ENCODE assay signal across 23 cellular contexts in the genomic region with DNA sequence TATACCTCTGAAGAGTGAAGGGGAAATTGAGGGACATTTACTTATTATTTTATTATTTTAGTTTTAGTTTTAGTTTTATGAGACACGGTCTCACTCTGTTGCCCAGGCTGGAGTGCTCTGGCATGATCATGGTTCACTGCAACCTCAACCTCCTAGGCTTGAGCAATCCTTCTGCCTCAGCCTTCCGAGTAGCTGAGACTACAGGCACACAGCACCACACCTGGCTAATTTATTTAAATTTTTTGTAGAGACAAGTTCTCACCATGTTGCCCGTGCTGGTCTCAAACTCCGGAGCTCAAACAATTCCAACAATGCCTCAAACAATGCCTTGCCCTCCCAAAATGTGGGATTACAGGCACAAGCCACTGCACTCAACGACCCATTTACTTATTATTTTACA.
DNase-seq lines count a peak whose midpoint lies in the region; ATAC-seq and TF ChIP-seq lines count a peak whose summit lies in the region.
"Had no signal": no experiment of that assay in that cellular context is flagged by ENCODE, and none has a peak within 500 bp of the region (broad histone marks: within the 10 kb centered on the region; RNA-seq: fewer than 3 reads in every experiment).

No MANE protein-coding gene starts in this region.

- peaks cover 8% of the 10 kb centered on the region for H3K9me3 Mint-ChIP-seq in activated CD8-positive, alpha-beta T cell treated with anti-CD3 and anti-CD28 coated beads for 36 hours
- H3K9me3 Mint-ChIP-seq in T-cell, result peaks cover 2 to 10% (median 10%) of the 10 kb centered on the region in 3 donors

- peaks cover 0 to 35% (median 10%) of the 10 kb centered on the region in 10 experiments; a peak in 11 of 20 replicates for H3K4me1 ChIP-seq in BLaER1 treated with 17β-estradiol and CSF1 and Interleukin-3, amounts not matched to agents 10 nM and 100 nM
- H3K4me1 ChIP-seq: upper lobe of right lung had no signal

- H3K27ac ChIP-seq in BLaER1 treated with 17β-estradiol and CSF1 and Interleukin-3, amounts not matched to agents 10 nM and 100 nM, result no peak overlapping the region
- peak overlapping the region; percentile 46 for H3K27ac ChIP-seq in angular gyrus (ENCODE audit: low read depth, low read length)
- H3K27ac ChIP-seq: right atrium auricular region, upper lobe of right lung had no signal

- peak overlapping the region in 6 of 11 experiments; percentile 12 to 44 (median 25); a peak in 6 of 22 replicates for H3K4me2 ChIP-seq in BLaER1 treated with 17β-estradiol and CSF1 and Interleukin-3, amounts not matched to agents 10 nM and 100 nM

- CTCF ChIA-PET in activated CD8-positive, alpha-beta T cell treated with anti-CD3 and anti-CD28 coated beads for 36 hours (lab: Charles Lee), result interaction anchor here (0.9 kb wide), 1 partner anchor 26 kb away, joined by 3 read pairs; no protein-coding TSS in a partner anchor
- CTCF ChIA-PET in T-cell (lab: Charles Lee), result no interaction called here

- no peaks in the 10 kb centered on the region for H3K27me3 Mint-ChIP-seq in activated CD8-positive, alpha-beta T cell treated with anti-CD3 and anti-CD28 coated beads for 36 hours
- no peaks in the 10 kb centered on the region for H3K27me3 Mint-ChIP-seq in T-cell
- H3K27me3 Mint-ChIP-seq: activated naive CD8-positive, alpha-beta T cell treated with anti-CD3 and anti-CD28 coated beads for 36 hours; activated T-cell treated with anti-CD3 and anti-CD28 coated beads, Interleukin-2, amount 50 U/mL, for 24 hours; T-helper 17 cell had no signal

- no peak overlapping the region for H3K9ac ChIP-seq in BLaER1 treated with 17β-estradiol and CSF1 and Interleukin-3, amounts not matched to agents 10 nM and 100 nM

- H3K4me3 Mint-ChIP-seq in activated CD8-positive, alpha-beta T cell treated with anti-CD3 and anti-CD28 coated beads for 36 hours, result no peak overlapping the region
- H3K4me3 Mint-ChIP-seq in T-cell, result no peak overlapping the region
- H3K4me3 Mint-ChIP-seq: activated naive CD8-positive, alpha-beta T cell treated with anti-CD3 and anti-CD28 coated beads for 36 hours; activated T-cell treated with anti-CD3 and anti-CD28 coated beads, Interleukin-2, amount 50 U/mL, for 24 hours; neural crest cell; T-helper 17 cell had no signal

- ATAC-seq in GM19397 (IDR thresholded peaks at IDR 0.05; ENCODE audit: unreplicated experiment), result peak; percentile 54
- peak; percentile 56 for ATAC-seq in HG03025 (IDR thresholded peaks at IDR 0.05; ENCODE audit: low FRiP score, unreplicated experiment)
- no peak for ATAC-seq in activated CD8-positive, alpha-beta T cell treated with anti-CD3 and anti-CD28 coated beads for 36 hours
- no peak for ATAC-seq in GM18867 (IDR thresholded peaks at IDR 0.05; ENCODE audit: unreplicated experiment)
- no peak for ATAC-seq in T-cell (replicated peaks in 1 of 4)
- ATAC-seq: T-helper 17 cell, upper lobe of right lung had no signal

- H3K4me3 ChIP-seq in BLaER1 treated with 17β-estradiol and CSF1 and Interleukin-3, amounts not matched to agents 10 nM and 100 nM, result no peak overlapping the region
- H3K4me3 ChIP-seq: lung, right atrium auricular region, upper lobe of right lung had no signal

- no peak for TF ChIP-seq CTCF in activated CD8-positive, alpha-beta T cell treated with anti-CD3 and anti-CD28 coated beads for 36 hours (IDR thresholded peaks at IDR 0.05)

- no peak for DNase-seq in activated CD8-positive, alpha-beta T cell treated with anti-CD3 and anti-CD28 coated beads for 36 hours
- DNase-seq in DMS114 treated with DMSO at 0.1 percent for 48 hours (lab: John Stamatoyannopoulos, UW; ENCODE audit: unreplicated experiment) (no peak), T-cell (no peak)
- DNase-seq: activated CD4-positive, alpha-beta T cell treated with anti-CD3 and anti-CD28 coated beads for 4 hours; activated naive CD8-positive, alpha-beta T cell treated with anti-CD3 and anti-CD28 coated beads for 36 hours; activated T-cell treated with anti-CD3 and anti-CD28 coated beads, Interleukin-2, amount 50 U/mL, for 24 hours; central memory CD4-positive, alpha-beta T cell; COR-L47; foreskin fibroblast; H7; NCI-H1048; RPMI8226; stimulated activated CD4-positive, alpha-beta T cell treated with anti-CD3 and anti-CD28 coated beads, Interleukin-2, amount 100 ng/mL, for 48 hours; T-helper 17 cell; upper lobe of right lung had no signal

- H3K27ac Mint-ChIP-seq in activated CD8-positive, alpha-beta T cell treated with anti-CD3 and anti-CD28 coated beads for 36 hours, result no peak overlapping the region
- H3K27ac Mint-ChIP-seq in T-cell, result no peak overlapping the region
- H3K27ac Mint-ChIP-seq: activated T-cell treated with anti-CD3 and anti-CD28 coated beads, Interleukin-2, amount 50 U/mL, for 24 hours; T-helper 17 cell had no signal

- H3K27me3 ChIP-seq in BLaER1 treated with 17β-estradiol and CSF1 and Interleukin-3, amounts not matched to agents 10 nM and 100 nM, result no peaks in the 10 kb centered on the region
- H3K27me3 ChIP-seq: right atrium auricular region, upper lobe of right lung had no signal

- no peaks in the 10 kb centered on the region for H4K20me1 ChIP-seq in BLaER1 treated with 17β-estradiol and CSF1 and Interleukin-3, amounts not matched to agents 10 nM and 100 nM

- H3K9me3 ChIP-seq in BLaER1 treated with 17β-estradiol and CSF1 and Interleukin-3, amounts not matched to agents 10 nM and 100 nM (replicated peaks in 1 of 11), result peaks cover 5 to 20% (median 15%) of the 10 kb centered on the region in 11 experiments

- H3K4me1 Mint-ChIP-seq in activated CD8-positive, alpha-beta T cell treated with anti-CD3 and anti-CD28 coated beads for 36 hours (ENCODE audit: low read depth), result no peaks in the 10 kb centered on the region
- no peaks in the 10 kb centered on the region for H3K4me1 Mint-ChIP-seq in T-cell
- H3K4me1 Mint-ChIP-seq: T-helper 17 cell had no signal

- POLR2A ChIA-PET in activated CD8-positive, alpha-beta T cell treated with anti-CD3 and anti-CD28 coated beads for 36 hours (lab: Charles Lee), result no interaction called here
- POLR2A ChIA-PET in T-cell (lab: Charles Lee), result no interaction called here

- no peaks in the 10 kb centered on the region for H3K36me3 Mint-ChIP-seq in activated CD8-positive, alpha-beta T cell treated with anti-CD3 and anti-CD28 coated beads for 36 hours (ENCODE audit: low read depth)
- no peaks in the 10 kb centered on the region for H3K36me3 Mint-ChIP-seq in T-cell

- intact Hi-C loops in activated CD8-positive, alpha-beta T cell treated with anti-CD3 and anti-CD28 coated beads for 36 hours (cut with micrococcal nuclease), result no loop called here

- H3K36me3 ChIP-seq in BLaER1 treated with 17β-estradiol and CSF1 and Interleukin-3, amounts not matched to agents 10 nM and 100 nM, result no peaks in the 10 kb centered on the region
- H3K36me3 ChIP-seq: right atrium auricular region, upper lobe of right lung had no signal

Comparison
In these comparisons a context has a peak if more than half of its experiments do, and no peak if none do; other contexts are left out.
1. ATAC-seq: peak in GM19397 (single experiment) and HG03025 (single experiment); none in activated CD8-positive, alpha-beta T cell treated with anti-CD3 and anti-CD28 coated beads for 36 hours (single experiment), GM18867 (single experiment) and T-cell (0 of 4).